In genomic region chr2:95159690-95160449, GRCh38 we compare ENCODE assay signal across 8 cellular contexts. TPM values are rescaled to one million over a fixed set of nuclear protein-coding genes. Genes with fewer than 3 reads are reported as not detected.
DNase-seq lines count a peak whose midpoint lies in the region; ATAC-seq and TF ChIP-seq lines count a peak whose summit lies in the region.

ZNF514 (minus strand) TSS chr2:95159848; CDS start chr2:95153253, 6,595 bp downstream.

- peaks cover 4% of the 10 kb centered on the region for H3K36me3 ChIP-seq in colonic mucosa

- H3K27ac ChIP-seq in 22Rv1, result peak within 1 kb of the TSS; percentile 37; the same call in 1 of the 2 replicates
- peak within 1 kb of the TSS; percentile 61 for H3K27ac ChIP-seq in colonic mucosa

- TF ChIP-seq CTCF in 22Rv1 (IDR thresholded peaks at IDR 0.05) (no peak), colonic mucosa (IDR thresholded peaks at IDR 0.05) (no peak)

- H3K4me3 ChIP-seq in colonic mucosa, result peak within 1 kb of the TSS; percentile 84

- peak; percentile 92 for ATAC-seq in HG03045 (IDR thresholded peaks at IDR 0.05; ENCODE audit: unreplicated experiment)

- DNase-seq in NCI-H2227 (lab: John Stamatoyannopoulos, UW; ENCODE audit: unreplicated experiment) (peak; percentile 89), colonic mucosa (peak; percentile 78), left kidney (ENCODE audit: low read depth, low spot score) (peak; percentile 89)
- DNase-seq in activated CD4-positive, alpha-beta T cell treated with anti-CD3 and anti-CD28 coated beads for 4 hours, result peak; percentile 68 to 76
- DNase-seq in stimulated activated CD4-positive, alpha-beta T cell treated with anti-CD3 and anti-CD28 coated beads, Interleukin-1b, Interleukin-23, amount 100 ng/mL, for 24 hours (ENCODE audit: low read depth in 4 of 4, low spot score in 1 of 4), result peak; percentile 30 to 62 (median 48)

- peaks cover 14% of the 10 kb centered on the region for H3K4me1 ChIP-seq in colonic mucosa

- peak within 1 kb of the TSS; percentile 83 to 87 for H3K9ac ChIP-seq in colonic mucosa (ENCODE audit: low read depth in 2 of 2, low read length in 2 of 2)

- H3K9me3 ChIP-seq in colonic mucosa, result no peaks in the 10 kb centered on the region

- TF ChIP-seq POLR2A in GM18526 (IDR thresholded peaks at IDR 0.05; ENCODE audit: extremely low read depth, insufficient read length), result peak; percentile 17

- no peaks in the 10 kb centered on the region for H3K27me3 ChIP-seq in colonic mucosa

- intact Hi-C loops in colonic mucosa (cut with DNase I), result loop anchor here (5.0 kb wide), 1 partner anchor 38 kb away; the partner anchor contains the start of gene MRPS5

RNA-seq across cellular contexts. Expression of gene ZNF514, which starts in this region (rescaled TPM):
- 10 to 100 TPM; 12.8 to 15.6 TPM for total RNA-seq in colonic mucosa

Comparison
In these comparisons a context has a peak if more than half of its experiments do, and no peak if none do; other contexts are left out.
1. Peak in every context shown above with its lines: DNase-seq, ATAC-seq, H3K4me3 ChIP-seq and H3K27ac ChIP-seq.